In the genomic region with DNA sequence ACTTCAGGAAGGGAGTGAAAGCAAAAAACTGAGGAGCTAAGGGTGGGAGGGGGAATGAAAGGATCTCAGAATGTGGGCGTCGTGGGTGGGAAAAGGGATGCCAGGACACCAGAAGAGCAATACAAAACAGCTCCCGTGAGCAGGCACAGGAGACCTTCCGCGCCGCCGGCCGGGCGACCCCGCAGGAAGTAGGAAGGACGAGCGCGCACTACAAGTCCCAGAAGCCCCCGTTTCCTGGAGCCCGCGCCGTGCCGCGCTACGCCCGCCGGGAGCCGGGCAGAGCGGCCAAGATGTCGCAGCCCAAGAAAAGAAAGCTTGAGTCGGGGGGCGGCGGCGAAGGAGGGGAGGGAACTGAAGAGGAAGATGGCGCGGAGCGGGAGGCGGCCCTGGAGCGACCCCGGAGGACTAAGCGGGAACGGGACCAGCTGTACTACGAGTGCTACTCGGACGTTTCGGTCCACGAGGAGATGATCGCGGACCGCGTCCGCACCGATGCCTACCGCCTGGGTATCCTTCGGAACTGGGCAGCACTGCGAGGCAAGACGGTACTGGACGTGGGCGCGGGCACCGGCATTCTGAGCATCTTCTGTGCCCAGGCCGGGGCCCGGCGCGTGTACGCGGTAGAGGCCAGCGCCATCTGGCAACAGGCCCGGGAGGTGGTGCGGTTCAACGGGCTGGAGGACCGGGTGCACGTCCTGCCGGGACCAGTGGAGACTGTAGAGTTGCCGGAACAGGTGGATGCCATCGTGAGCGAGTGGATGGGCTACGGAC, we compare ENCODE assay signal across 8 cellular contexts. TPM values are rescaled to one million over a fixed set of nuclear protein-coding genes. Genes with fewer than 3 reads are reported as not detected.
DNase-seq lines count a peak whose midpoint lies in the region; ATAC-seq and TF ChIP-seq lines count a peak whose summit lies in the region.

A gene (plus strand): TSS at position 249 of the 771 bp plus-strand sequence. CDS start 42 bp downstream, at position 291.

- H3K9me2 ChIP-seq in OCI-LY1 (ENCODE audit: low read depth, low read length): no peaks in the 10 kb centered on the region

- DNase-seq in Caki2 (ENCODE audit: low read depth) (peak; percentile 75), HUDEP-2 (lab: John Stamatoyannopoulos, UW; ENCODE audit: unreplicated experiment in 76 of 76) (peak in 72 of 76 experiments; percentile 20 to 81 (median 62)), activated T-cell treated with anti-CD3 and anti-CD28 coated beads for 1 hour (ENCODE audit: low read depth) (peak; percentile 73), epithelial cell of esophagus (ENCODE audit: low read depth) (peak; percentile 67), mucosa of descending colon (peak; percentile 84 to 91 (median 90))
- peak; percentile 53 to 63 for DNase-seq in stimulated activated CD8-positive, alpha-beta memory T cell treated with anti-CD3 and anti-CD28 coated beads, Interleukin-4, amount 100 ng/mL, for 1 hour (ENCODE audit: low read depth in 2 of 2, low spot score in 1 of 2)

- intact Hi-C loops in mucosa of descending colon (cut with DNase I, micrococcal nuclease): no loop called here

- in situ Hi-C loops in Caki2 (cut with HindIII; ENCODE audit: low pct_unique_long_range_greater_than_20kb, low sequenced_read_pairs): no loop called here

- peak; percentile 96 for ATAC-seq in GM21381 (IDR thresholded peaks at IDR 0.05; ENCODE audit: unreplicated experiment)
- peak; percentile 96 for ATAC-seq in mucosa of descending colon

- 0 out of 2 replicates have a peak within 1 kb of the TSS, but pooled peaks have one; percentile 39 for H2AFZ ChIP-seq in OCI-LY1 (ENCODE audit: low read length)

- H3K79me2 ChIP-seq in OCI-LY1 (ENCODE audit: insufficient read depth, low read length): no peaks in the 10 kb centered on the region; the same call in 1 of the 2 replicates

- peaks cover 23% of the 10 kb centered on the region for H3K4me1 ChIP-seq in OCI-LY1 (ENCODE audit: insufficient read depth, low read length, severe bottlenecking)
- H3K4me1 ChIP-seq in mucosa of descending colon (ENCODE audit: low read depth): peaks cover 9% of the 10 kb centered on the region

- peak within 1 kb of the TSS; percentile 94 for H3K9ac ChIP-seq in OCI-LY1 (ENCODE audit: low read length)

- H3K4me3 ChIP-seq in OCI-LY1 (ENCODE audit: low read depth, low read length, poor library complexity, severe bottlenecking) (peak within 1 kb of the TSS; percentile 91), epithelial cell of esophagus (ENCODE audit: low read length) (peak within 1 kb of the TSS; percentile 87), mucosa of descending colon (peak within 1 kb of the TSS; percentile 51)

- peak within 1 kb of the TSS; percentile 35 for H3K27ac ChIP-seq in OCI-LY1 (ENCODE audit: low read depth, low read length, poor library complexity, severe bottlenecking)

- H3K9me3 ChIP-seq in OCI-LY1 (ENCODE audit: low read length) (no peaks in the 10 kb centered on the region), mucosa of descending colon (no peaks in the 10 kb centered on the region)

- no peaks in the 10 kb centered on the region for H4K20me1 ChIP-seq in OCI-LY1 (ENCODE audit: insufficient read depth, low read length)

- H3F3A ChIP-seq in OCI-LY1 (ENCODE audit: insufficient read depth, low read length): no peaks in the 10 kb centered on the region; the same call in 1 of the 2 replicates

- H3K36me3 ChIP-seq in OCI-LY1 (ENCODE audit: insufficient read depth, low read length) (peaks cover 17% of the 10 kb centered on the region), mucosa of descending colon (ENCODE audit: low read depth) (no peaks in the 10 kb centered on the region)

- H3K27me3 ChIP-seq in OCI-LY1 (ENCODE audit: insufficient read depth, low read length): no peaks in the 10 kb centered on the region

- peak within 1 kb of the TSS; percentile 98 for H3K4me2 ChIP-seq in OCI-LY1 (ENCODE audit: low read length)

- TF ChIP-seq CTCF in OCI-LY1 (IDR thresholded peaks at IDR 0.05; ENCODE audit: low read length) (no peak), epithelial cell of esophagus (IDR thresholded peaks at IDR 0.05; ENCODE audit: insufficient read depth, low read depth, low read length, missing control alignments) (no peak), mucosa of descending colon (IDR thresholded peaks at IDR 0.05) (no peak)

RNA-seq across cellular contexts. Expression of the gene that starts here (rescaled TPM):
- 20.3 and 27.0 TPM in 2 replicates for total RNA-seq in Caki2 (2014; rRNA removed; shearing (Covaris generic); ENCODE audit: low replicate concordance)
- 10 to 100 TPM in 2 of 3 donors, 1 to 10 TPM in 1; 9.5 to 13.7 (median 12.1) TPM for total RNA-seq in mucosa of descending colon

Comparison
In these comparisons a context has a peak if more than half of its experiments do, and no peak if none do; other contexts are left out.
1. Peak in every context shown above with its lines: DNase-seq, ATAC-seq, H3K4me3 ChIP-seq and H3K27ac ChIP-seq.